8 cellular contexts compared by ENCODE assay signal in genomic region chr7:84195295-84196006, GRCh38. TPM values are rescaled to one million over a fixed set of nuclear protein-coding genes. Genes with fewer than 3 reads are reported as not detected.
DNase-seq lines count a peak whose midpoint lies in the region; ATAC-seq, FAIRE-seq and TF ChIP-seq lines count a peak whose summit lies in the region.

No MANE protein-coding gene starts in this region.

- H3K36me3 Mint-ChIP-seq in Calu3 (ENCODE audit: insufficient read depth, unreplicated experiment) (peaks cover 25% of the 10 kb centered on the region), endothelial cell (ENCODE audit: low read depth, unreplicated experiment) (no peaks in the 10 kb centered on the region), neural progenitor cell (no peaks in the 10 kb centered on the region)

- peak overlapping the region; percentile 92 for H3K27ac ChIP-seq in neural progenitor cell

- H3K4me2 ChIP-seq in neural progenitor cell, result peak overlapping the region; percentile 84

- TF ChIP-seq CTCF in Calu3 (IDR thresholded peaks at IDR 0.05; ENCODE audit: unreplicated experiment), result no peak
- no peak for TF ChIP-seq CTCF in endothelial cell (IDR thresholded peaks at IDR 0.05; ENCODE audit: unreplicated experiment)
- TF ChIP-seq CTCF in neural progenitor cell (IDR thresholded peaks at IDR 0.05), result no peak
- TF ChIP-seq CTCF in D721Med (IDR thresholded peaks at IDR 0.05; ENCODE audit: insufficient read depth, missing control alignments), result no peak

- peaks cover 62% of the 10 kb centered on the region for H3F3A ChIP-seq in neural progenitor cell (ENCODE audit: low read depth)

- peaks cover 40% of the 10 kb centered on the region for H3K79me2 ChIP-seq in neural progenitor cell (ENCODE audit: low read depth)

- ATAC-seq in GM21576 (IDR thresholded peaks at IDR 0.05; ENCODE audit: unreplicated experiment) (no peak), GM19324 (IDR thresholded peaks at IDR 0.05; ENCODE audit: low FRiP score, unreplicated experiment) (no peak)

- BruUV-seq in Calu3 (replicated peaks; lab: Mats Ljungman, UMichigan), result TSS peak; percentile 51

- no peaks in the 10 kb centered on the region for H3K9me3 ChIP-seq in neural progenitor cell (ENCODE audit: low read depth)

- peak overlapping the region; percentile 85 for H3K4me3 Mint-ChIP-seq in Calu3 (ENCODE audit: low read depth, unreplicated experiment)
- peak overlapping the region; percentile 93 for H3K4me3 Mint-ChIP-seq in endothelial cell (ENCODE audit: unreplicated experiment)
- H3K4me3 Mint-ChIP-seq in neural progenitor cell, result peak overlapping the region; percentile 98

- no peak overlapping the region for H2AFZ ChIP-seq in neural progenitor cell (replicated peaks)

- no peak for FAIRE-seq in D721Med (lab: Jason Lieb, UNC)

- DNase-seq in Calu3 (no peak), OCI-M1 (lab: John Stamatoyannopoulos, UW) (peak; percentile 69), endothelial cell (ENCODE audit: low spot score) (no peak), neural progenitor cell (ENCODE audit: low spot score) (no peak), D721Med (ENCODE audit: insufficient read length, low spot score) (no peak), ureter (ENCODE audit: low spot score) (no peak)

- H3K27ac Mint-ChIP-seq in Calu3 (ENCODE audit: unreplicated experiment) (peak overlapping the region; percentile 87), endothelial cell (ENCODE audit: unreplicated experiment) (peak overlapping the region; percentile 92), neural progenitor cell (peak overlapping the region; percentile 96)

- H3K27me3 ChIP-seq in neural progenitor cell, result no peaks in the 10 kb centered on the region

- H3K4me3 ChIP-seq in neural progenitor cell, result peak overlapping the region; percentile 84

- no peaks in the 10 kb centered on the region for H4K20me1 ChIP-seq in neural progenitor cell (ENCODE audit: low read depth)

- H3K4me1 ChIP-seq in neural progenitor cell, result peaks cover 62% of the 10 kb centered on the region

- CTCF ChIA-PET in Calu3 (lab: Charles Lee), result interaction anchor here (0.6 to 0.7 kb wide), 2 partner anchors 137 to 388 kb away, joined by 3 read pairs; no protein-coding TSS in a partner anchor

- H3K4me1 Mint-ChIP-seq in Calu3 (ENCODE audit: low read depth, unreplicated experiment), result peaks cover 22% of the 10 kb centered on the region
- peaks cover 22% of the 10 kb centered on the region for H3K4me1 Mint-ChIP-seq in endothelial cell (ENCODE audit: unreplicated experiment)
- peaks cover 45% of the 10 kb centered on the region for H3K4me1 Mint-ChIP-seq in neural progenitor cell

- H3K27me3 Mint-ChIP-seq in Calu3 (ENCODE audit: unreplicated experiment) (no peaks in the 10 kb centered on the region), endothelial cell (ENCODE audit: unreplicated experiment) (peaks cover 1% of the 10 kb centered on the region), neural progenitor cell (ENCODE audit: insufficient read depth, low read depth) (peaks cover 6% of the 10 kb centered on the region)

- H3K9me3 Mint-ChIP-seq in Calu3 (ENCODE audit: low read depth, unreplicated experiment) (no peaks in the 10 kb centered on the region), endothelial cell (ENCODE audit: unreplicated experiment) (no peaks in the 10 kb centered on the region), neural progenitor cell (no peaks in the 10 kb centered on the region)

- intact Hi-C loops in Calu3 (cut with micrococcal nuclease; ENCODE audit: unreplicated experiment), result loop anchor here (10.0 kb wide), 1 partner anchor 259 kb away; no protein-coding TSS in a partner anchor

- no peak overlapping the region for H3K9ac ChIP-seq in neural progenitor cell

- no peaks in the 10 kb centered on the region for H3K36me3 ChIP-seq in neural progenitor cell

RNA-seq across cellular contexts. Expression of gene SEMA3A, which starts 0.9 kb away (rescaled TPM):
- total RNA-seq in Calu3 (2022) (20.2 and 24.3 TPM in 2 replicates), endothelial cell (ENCODE audit: unreplicated experiment) (8.5 TPM), neural progenitor cell (ENCODE audit: low replicate concordance) (69.5 and 134 TPM in 2 replicates), ureter (8.1 TPM)
